Comparison of ENCODE assay signal across 17 cellular contexts in the genomic region with DNA sequence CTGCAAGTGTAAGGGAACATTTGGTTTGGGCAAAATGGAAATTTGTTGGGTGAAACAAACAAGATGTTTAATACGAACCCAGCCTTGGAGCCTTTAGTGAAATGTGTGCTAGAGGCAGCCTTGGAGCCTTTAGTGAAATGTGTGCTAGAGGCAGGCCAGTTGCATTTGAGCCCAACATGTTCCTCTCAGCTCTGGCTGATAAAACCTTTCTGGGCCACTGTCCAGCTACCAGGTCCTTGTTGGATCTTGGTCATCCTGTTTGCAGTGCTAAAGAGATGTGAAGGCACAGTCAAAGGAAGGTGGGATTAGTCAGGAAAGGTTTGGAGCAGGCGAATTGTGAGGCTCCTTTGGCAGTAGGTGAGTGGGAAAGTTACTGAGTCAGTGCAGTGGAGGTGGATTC. TPM values are rescaled to one million over a fixed set of nuclear protein-coding genes. Genes with fewer than 3 reads are reported as not detected.
DNase-seq lines count a peak whose midpoint lies in the region; ATAC-seq and TF ChIP-seq lines count a peak whose summit lies in the region.
"Had no signal": no experiment of that assay in that cellular context is flagged by ENCODE, and none has a peak within 500 bp of the region (broad histone marks: within the 10 kb centered on the region; RNA-seq: fewer than 3 reads in every experiment).

No MANE protein-coding gene starts in this region.

- TF ChIP-seq CTCF in endothelial cell (IDR thresholded peaks at IDR 0.05; ENCODE audit: unreplicated experiment), result no peak

- H3K4me1 ChIP-seq in right cardiac atrium (ENCODE audit: control insufficient read depth, insufficient read depth, low read length), result peaks cover 4% of the 10 kb centered on the region

- DNase-seq in Right ventricle myocardium superior (no peak), cardiac septum (ENCODE audit: low spot score) (no peak), endothelial cell (ENCODE audit: low spot score) (no peak), right cardiac atrium (no peak)
- DNase-seq: DMS153, DND-41, GM23248, H7, MG63, NCI-H2029 treated with DMSO at 0.1 percent for 48 hours, NCI-H526 treated with DMSO at 0.1 percent for 48 hours, SK-N-SH had no signal

- peak overlapping the region; percentile 24 for H3K4me3 Mint-ChIP-seq in endothelial cell (ENCODE audit: unreplicated experiment)
- no peak overlapping the region for H3K4me3 Mint-ChIP-seq in activated T-helper 17 cell treated with anti-CD3 and anti-CD28 coated beads, Interleukin-2, amount 50 U/mL, for 72 hours

- H3K9me3 Mint-ChIP-seq in endothelial cell (ENCODE audit: unreplicated experiment), result no peaks in the 10 kb centered on the region
- H3K9me3 Mint-ChIP-seq in activated T-helper 17 cell treated with anti-CD3 and anti-CD28 coated beads, Interleukin-2, amount 50 U/mL, for 72 hours, result no peaks in the 10 kb centered on the region

- no peak overlapping the region for H3K27ac Mint-ChIP-seq in endothelial cell (ENCODE audit: unreplicated experiment)
- no peak overlapping the region for H3K27ac Mint-ChIP-seq in activated T-helper 17 cell treated with anti-CD3 and anti-CD28 coated beads, Interleukin-2, amount 50 U/mL, for 72 hours

- ATAC-seq in Right ventricle myocardium superior (ENCODE audit: poor library complexity), result peak; percentile 90
- ATAC-seq in right cardiac atrium, result peak; percentile 41 to 69
- ATAC-seq in HG02588 (IDR thresholded peaks at IDR 0.05; ENCODE audit: unreplicated experiment), result no peak
- ATAC-seq in GM21447 (IDR thresholded peaks at IDR 0.05; ENCODE audit: unreplicated experiment), result no peak
- ATAC-seq in activated T-helper 17 cell treated with anti-CD3 and anti-CD28 coated beads, Interleukin-2, amount 50 U/mL, for 72 hours (replicated peaks), result no peak
- ATAC-seq: K562 had no signal

- no peak overlapping the region for H3K4me3 ChIP-seq in right cardiac atrium (ENCODE audit: low read length)
- H3K4me3 ChIP-seq: GM23248, K562, MG63 had no signal

- intact Hi-C loops in Right ventricle myocardium superior (cut with DNase I) (no loop called here), cardiac septum (cut with DNase I) (no loop called here), right cardiac atrium (cut with DNase I) (no loop called here)

- no peaks in the 10 kb centered on the region for H3K27me3 ChIP-seq in right cardiac atrium (ENCODE audit: control insufficient read depth, insufficient read depth)
- H3K27me3 ChIP-seq: MG63 had no signal

- peaks cover 18% of the 10 kb centered on the region for H3K4me1 Mint-ChIP-seq in endothelial cell (ENCODE audit: unreplicated experiment)
- H3K4me1 Mint-ChIP-seq in activated T-helper 17 cell treated with anti-CD3 and anti-CD28 coated beads, Interleukin-2, amount 50 U/mL, for 72 hours, result no peaks in the 10 kb centered on the region

- H3K36me3 Mint-ChIP-seq in endothelial cell (ENCODE audit: low read depth, unreplicated experiment), result peaks cover 35% of the 10 kb centered on the region
- peaks cover 69% of the 10 kb centered on the region for H3K36me3 Mint-ChIP-seq in activated T-helper 17 cell treated with anti-CD3 and anti-CD28 coated beads, Interleukin-2, amount 50 U/mL, for 72 hours (ENCODE audit: low read depth)

- WGBS in right cardiac atrium, result 78% methylated on average over 2 of the region's 2 CpGs

- no peaks in the 10 kb centered on the region for H3K9me3 ChIP-seq in right cardiac atrium (ENCODE audit: control insufficient read depth, low read length)
- H3K9me3 ChIP-seq: MG63, SK-N-SH had no signal

- peaks cover 3% of the 10 kb centered on the region for H3K27me3 Mint-ChIP-seq in endothelial cell (ENCODE audit: unreplicated experiment)
- H3K27me3 Mint-ChIP-seq in activated T-helper 17 cell treated with anti-CD3 and anti-CD28 coated beads, Interleukin-2, amount 50 U/mL, for 72 hours, result no peaks in the 10 kb centered on the region

- no peak overlapping the region for H3K27ac ChIP-seq in right cardiac atrium (ENCODE audit: low read length)
- H3K27ac ChIP-seq: GM23248, RWPE1 had no signal

RNA-seq across cellular contexts. Expression of gene CEP164, which starts 48.9 kb away (rescaled TPM):
- total RNA-seq in Right ventricle myocardium superior (4.3 TPM), cardiac septum (9.9 TPM), endothelial cell (ENCODE audit: unreplicated experiment) (28.6 TPM), right cardiac atrium (10 to 100 TPM in 1 of 4 donors, 1 to 10 TPM in 3; 7.9 to 10.6 (median 9.2) TPM)
- polyA plus RNA-seq in right cardiac atrium, result 8.6 TPM
- total RNA-seq in activated T-helper 17 cell treated with anti-CD3 and anti-CD28 coated beads, Interleukin-2, amount 50 U/mL, for 72 hours, result 10 to 100 TPM; 28.6 to 31.0 TPM

Comparison
In these comparisons a context has a peak if more than half of its experiments do, and no peak if none do; other contexts are left out.
1. ATAC-seq: peak in Right ventricle myocardium superior (single experiment) and right cardiac atrium (2 of 2); none in HG02588 (single experiment), GM21447 (single experiment) and activated T-helper 17 cell treated with anti-CD3 and anti-CD28 coated beads, Interleukin-2, amount 50 U/mL, for 72 hours (single experiment).